ENCODE assay signal across 20 cellular contexts in the genomic region with DNA sequence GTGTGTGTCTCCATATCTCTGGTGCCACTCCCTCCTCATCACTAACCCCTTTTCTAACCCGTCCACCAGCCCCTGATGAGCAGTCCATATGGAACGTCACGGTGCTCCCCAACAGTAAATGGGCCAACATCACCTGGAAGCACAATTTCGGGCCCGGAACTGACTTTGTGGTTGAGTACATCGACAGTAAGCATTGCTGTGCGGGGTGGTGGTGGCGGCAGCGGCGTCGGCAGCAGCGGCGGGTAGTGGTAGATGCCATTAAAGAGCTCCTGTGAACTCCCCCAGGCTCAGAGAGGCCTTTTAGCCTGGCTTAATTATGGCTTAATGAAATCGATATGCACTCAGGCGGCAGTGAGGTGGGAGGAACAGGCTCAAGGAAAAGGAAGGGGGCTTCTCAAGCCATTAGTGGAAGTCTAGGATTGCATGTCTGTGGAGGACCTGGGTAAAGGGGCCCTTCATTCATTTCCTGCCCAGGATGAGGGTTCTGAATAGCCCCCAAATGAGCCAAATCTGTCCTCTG. TPM values are rescaled to one million over a fixed set of nuclear protein-coding genes. Genes with fewer than 3 reads are reported as not detected.
"Had no signal": no experiment of that assay in that cellular context is flagged by ENCODE, and none has a peak within 500 bp of the region (broad histone marks: within the 10 kb centered on the region; RNA-seq: fewer than 3 reads in every experiment).

No MANE protein-coding gene starts in this region.

- H3K36me3 ChIP-seq: gastrocnemius medialis, ovary, uterus had no signal

- DNase-seq: activated CD4-positive, alpha-beta memory T cell treated with anti-CD3 and anti-CD28 coated beads for 36 hours; activated CD4-positive, alpha-beta T cell treated with anti-CD3 and anti-CD28 coated beads for 48 hours; activated CD8-positive, alpha-beta memory T cell treated with anti-CD3 and anti-CD28 coated beads, Interleukin-2, amount 50 U/mL, for 4 hours; activated gamma-delta T cell; activated naive CD4-positive, alpha-beta T cell treated with anti-CD3 and anti-CD28 coated beads, Interleukin-2, amount 10 ng/mL, durations not matched to agents 7 days and 5 days; activated naive CD8-positive, alpha-beta T cell treated with anti-CD3 and anti-CD28 coated beads, Interleukin-2, amount 10 ng/mL, durations not matched to agents 7 days and 5 days; activated T-cell treated with anti-CD3 and anti-CD28 coated beads, Interleukin-2, amount 50 U/mL, for 1 hour; caudate nucleus; effector memory CD4-positive, alpha-beta T cell; gastrocnemius medialis; islet precursor cell; left ventricle myocardium superior; ovary; stimulated activated CD4-positive, alpha-beta T cell treated with anti-CD3 and anti-CD28 coated beads, Interleukin-12 subunit alpha, Interleukin-12 subunit beta, amount 100 ng/mL, for 4 hours; stimulated activated CD4-positive, alpha-beta T cell treated with anti-CD3 and anti-CD28 coated beads, Interleukin-4, amount 100 ng/mL, for 24 hours; T-helper 9 cell; uterus had no signal

- H3K27me3 ChIP-seq: gastrocnemius medialis, hepatocyte, ovary, uterus had no signal

- H3K27ac ChIP-seq: gastrocnemius medialis, hepatocyte, ovary, skin epidermis, uterus, VCaP had no signal

- H3K4me1 ChIP-seq: gastrocnemius medialis, uterus had no signal

- H3K4me3 ChIP-seq: gastrocnemius medialis, hepatocyte, ovary, skin epidermis, uterus had no signal

- H3K9me3 ChIP-seq: gastrocnemius medialis, ovary, uterus had no signal

RNA-seq across cellular contexts. Expression of gene CNTN2, which starts 41.9 kb away (rescaled TPM):
- polyA plus RNA-seq: hepatocyte had no signal
